ENCODE assay signal across 14 cellular contexts in the genomic region with DNA sequence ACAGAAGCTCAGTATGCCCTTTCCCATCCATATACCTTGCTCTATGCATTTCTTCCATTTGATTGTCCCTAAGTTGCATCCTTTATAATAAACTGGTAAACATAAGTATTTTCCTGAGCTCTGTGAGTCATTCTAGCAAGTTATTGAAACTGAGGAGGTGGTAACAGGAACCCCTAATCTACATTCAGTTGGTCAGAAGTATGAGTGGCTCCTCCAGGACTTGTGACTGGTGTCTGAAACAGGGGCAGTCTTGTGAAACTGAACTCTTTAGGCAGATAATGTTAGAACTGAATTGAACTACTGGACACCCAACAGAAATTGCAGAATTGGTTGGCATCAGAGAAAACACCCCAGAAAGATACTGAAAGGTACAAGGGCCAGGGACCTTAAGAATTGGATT.
A peak's percentile ranks its signal among the peaks of the same experiment; 100 is the strongest.
DNase-seq lines count a peak whose midpoint lies in the region; ATAC-seq and TF ChIP-seq lines count a peak whose summit lies in the region.
"Had no signal": no experiment of that assay in that cellular context is flagged by ENCODE, and none has a peak within 500 bp of the region (broad histone marks: within the 10 kb centered on the region; RNA-seq: fewer than 3 reads in every experiment).

No MANE protein-coding gene starts in this region.

- BruUV-seq in MCF 10A (replicated peaks; lab: Mats Ljungman, UMichigan): no TSS peak

- peak; percentile 12 for DNase-seq in ELR (ENCODE audit: low read depth)
- DNase-seq in MCF 10A (ENCODE audit: unreplicated experiment): no peak
- no peak for DNase-seq in left ventricle myocardium inferior
- no peak for DNase-seq in GM10266 (ENCODE audit: extremely low spot score)
- DNase-seq: DND-41; gastrocnemius medialis; NCI-H2029; pancreas; stimulated activated CD4-positive, alpha-beta T cell treated with anti-CD3 and anti-CD28 coated beads, Interleukin-4, amount 100 ng/mL, for 1 hour had no signal

- intact Hi-C loops in MCF 10A (cut with micrococcal nuclease): no loop called here
- intact Hi-C loops in left ventricle myocardium inferior (cut with micrococcal nuclease): no loop called here

- no peaks in the 10 kb centered on the region for H3K4me1 ChIP-seq in left ventricle myocardium inferior
- H3K4me1 ChIP-seq: gastrocnemius medialis, pancreas had no signal

- TF ChIP-seq CTCF in MCF 10A (IDR thresholded peaks at IDR 0.05; ENCODE audit: unreplicated experiment): no peak
- TF ChIP-seq CTCF in left ventricle myocardium inferior (IDR thresholded peaks at IDR 0.05; ENCODE audit: borderline replicate concordance): no peak
- TF ChIP-seq CTCF in GM10266 (IDR thresholded peaks at IDR 0.05; ENCODE audit: control insufficient read depth, insufficient read depth, low read depth, missing control alignments): no peak

- no peaks in the 10 kb centered on the region for H3K4me1 Mint-ChIP-seq in MCF 10A (ENCODE audit: insufficient read depth, unreplicated experiment)

- no peaks in the 10 kb centered on the region for H3K9me3 Mint-ChIP-seq in MCF 10A (ENCODE audit: unreplicated experiment)
- H3K9me3 Mint-ChIP-seq: dendritic cell treated with granulocyte-macrophage colony-stimulating factor and Interleukin-4, amounts not matched to agents 40 ng/mL and 50 ng/mL, for 4 days had no signal

- H3K36me3 ChIP-seq in left ventricle myocardium inferior: no peaks in the 10 kb centered on the region
- H3K36me3 ChIP-seq: gastrocnemius medialis had no signal

- no peaks in the 10 kb centered on the region for H3K27me3 Mint-ChIP-seq in MCF 10A (ENCODE audit: insufficient read depth, unreplicated experiment)
- H3K27me3 Mint-ChIP-seq: dendritic cell treated with granulocyte-macrophage colony-stimulating factor and Interleukin-4, amounts not matched to agents 40 ng/mL and 50 ng/mL, for 4 days had no signal

- no peak overlapping the region for H3K4me3 Mint-ChIP-seq in MCF 10A (ENCODE audit: unreplicated experiment)
- H3K4me3 Mint-ChIP-seq: dendritic cell treated with granulocyte-macrophage colony-stimulating factor and Interleukin-4, amounts not matched to agents 40 ng/mL and 50 ng/mL, for 4 days had no signal

- no peaks in the 10 kb centered on the region for H3K9me3 ChIP-seq in left ventricle myocardium inferior (replicated peaks)
- H3K9me3 ChIP-seq: gastrocnemius medialis, pancreas had no signal

- CTCF ChIA-PET in MCF 10A (lab: Yijun Ruan, JAX): interaction anchor here (0.5 to 0.8 kb wide), 2 partner anchors 24 to 476 kb away, joined by 3 read pairs; no protein-coding TSS in a partner anchor

- H3K27me3 ChIP-seq in left ventricle myocardium inferior (ENCODE audit: low read depth): no peaks in the 10 kb centered on the region
- H3K27me3 ChIP-seq: gastrocnemius medialis, pancreas had no signal

- no peak overlapping the region for H3K27ac ChIP-seq in left ventricle myocardium inferior (replicated peaks)
- H3K27ac ChIP-seq: gastrocnemius medialis, pancreas had no signal

- no peaks in the 10 kb centered on the region for H3K36me3 Mint-ChIP-seq in MCF 10A (ENCODE audit: insufficient read depth, unreplicated experiment)

- H3K4me3 ChIP-seq in left ventricle myocardium inferior: no peak overlapping the region
- H3K4me3 ChIP-seq: gastrocnemius medialis, pancreas had no signal

- no peak overlapping the region for H3K27ac Mint-ChIP-seq in MCF 10A (ENCODE audit: low read depth, unreplicated experiment)
- H3K27ac Mint-ChIP-seq: dendritic cell treated with granulocyte-macrophage colony-stimulating factor and Interleukin-4, amounts not matched to agents 40 ng/mL and 50 ng/mL, for 4 days had no signal

- ATAC-seq in GM19395 (IDR thresholded peaks at IDR 0.05; ENCODE audit: unreplicated experiment): peak; percentile 83
- ATAC-seq in HG02852 (IDR thresholded peaks at IDR 0.05; ENCODE audit: unreplicated experiment): peak; percentile 74
- ATAC-seq in HG03575 (IDR thresholded peaks at IDR 0.05; ENCODE audit: extremely low read depth, insufficient number of reproducible peaks, low FRiP score, unreplicated experiment): peak; percentile 21
- ATAC-seq in esophagus mucosa: no peak
- ATAC-seq: gastrocnemius medialis, pancreas had no signal

- POLR2A ChIA-PET in MCF 10A (lab: Yijun Ruan, JAX): no interaction called here
